In the genomic region with DNA sequence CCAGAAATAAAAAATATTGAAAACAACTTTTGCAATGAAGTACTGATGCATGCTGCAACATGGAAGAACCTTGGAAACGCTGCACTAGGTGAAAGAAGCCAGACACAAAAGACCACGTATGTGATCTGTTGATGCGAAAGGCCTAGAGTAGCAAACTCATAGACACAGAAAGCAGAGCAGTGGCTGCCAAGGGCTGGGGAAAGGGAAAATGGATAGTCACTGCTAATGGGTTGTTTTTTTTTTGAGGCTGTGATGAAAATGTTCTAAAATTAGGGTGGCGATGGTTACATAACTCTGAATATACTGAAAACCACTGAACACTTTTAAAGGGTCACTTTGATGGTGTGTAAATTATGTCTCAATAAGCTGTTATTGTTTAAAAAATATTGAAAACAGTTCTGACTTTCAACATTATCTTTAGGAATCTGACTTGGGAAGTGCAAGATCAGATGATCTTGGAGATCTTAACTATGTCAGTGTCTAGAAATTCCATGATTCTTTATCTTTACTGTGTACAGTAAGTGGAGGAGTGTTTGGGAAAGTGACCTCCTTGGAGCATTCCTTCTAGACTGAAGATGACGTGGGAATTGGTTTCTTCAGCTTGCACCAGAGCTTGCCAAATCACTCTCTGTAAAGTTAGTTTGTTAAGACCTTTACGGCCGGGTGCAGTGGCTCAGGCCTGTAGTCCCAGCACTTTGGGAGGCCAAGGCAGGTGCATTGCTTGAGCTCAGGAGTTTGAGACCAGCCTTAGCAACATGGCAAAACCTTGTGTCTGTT, we compare ENCODE assay signal across 9 cellular contexts. TPM values are rescaled to one million over a fixed set of nuclear protein-coding genes. Genes with fewer than 3 reads are reported as not detected.
DNase-seq lines count a peak whose midpoint lies in the region; ATAC-seq and TF ChIP-seq lines count a peak whose summit lies in the region.
"Had no signal": no experiment of that assay in that cellular context is flagged by ENCODE, and none has a peak within 500 bp of the region (broad histone marks: within the 10 kb centered on the region; RNA-seq: fewer than 3 reads in every experiment).

No MANE protein-coding gene starts in this region.

- no peaks in the 10 kb centered on the region for H3K9me3 ChIP-seq in fibroblast of lung (ENCODE audit: control insufficient read depth, insufficient read depth, low read depth, low read length)

- H3K4me3 ChIP-seq in AG09309 (ENCODE audit: control insufficient read depth, low read depth, low read length) (no peak overlapping the region), fibroblast of lung (replicated peaks in 1 of 4; ENCODE audit: control extremely low read depth in 1 of 4, insufficient read depth in 1 of 4, low read depth in 3 of 4, low read length in 4 of 4) (no peak overlapping the region)

- H3K27ac Mint-ChIP-seq in osteocyte (ENCODE audit: unreplicated experiment): peak overlapping the region; percentile 75

- TF ChIP-seq CTCF in AG09309 (IDR thresholded peaks at IDR 0.05; ENCODE audit: control insufficient read depth, insufficient read depth, low read depth, low read length, missing control alignments): no peak
- TF ChIP-seq CTCF in fibroblast of lung (conservative IDR thresholded peaks at IDR 0.05 in 1 of 2, IDR thresholded peaks at IDR 0.05 in 1 of 2; ENCODE audit: low read depth in 1 of 2, low read length in 2 of 2): no peak
- no peak for TF ChIP-seq CTCF in osteocyte (IDR thresholded peaks at IDR 0.05)

- H3K4me1 ChIP-seq in fibroblast of lung (ENCODE audit: control insufficient read depth, extremely low read depth, insufficient read depth, low read length): peaks cover 23% of the 10 kb centered on the region

- H3K4me2 ChIP-seq in fibroblast of lung (ENCODE audit: extremely low read depth, insufficient read depth, low read length): peak overlapping the region; percentile 70

- no peak for ATAC-seq in HG02610 (IDR thresholded peaks at IDR 0.05; ENCODE audit: unreplicated experiment)
- ATAC-seq in HG02759 (IDR thresholded peaks at IDR 0.05; ENCODE audit: unreplicated experiment): no peak
- ATAC-seq: activated naive CD4-positive, alpha-beta T cell treated with anti-CD3 and anti-CD28 coated beads, Interleukin-2, amount 50 U/mL, for 72 hours had no signal

- no peaks in the 10 kb centered on the region for H3K36me3 ChIP-seq in fibroblast of lung (ENCODE audit: control insufficient read depth, insufficient read depth, low read length)

- peaks cover 54% of the 10 kb centered on the region for H3K79me2 ChIP-seq in fibroblast of lung (ENCODE audit: control insufficient read depth, insufficient read depth, low read length)

- H2AFZ ChIP-seq in fibroblast of lung (ENCODE audit: low read length): no peak overlapping the region

- H4K20me1 ChIP-seq in fibroblast of lung (ENCODE audit: control insufficient read depth, extremely low read depth, insufficient read depth, low read length): no peaks in the 10 kb centered on the region

- no peak overlapping the region for H3K9ac ChIP-seq in fibroblast of lung (ENCODE audit: insufficient read depth, low read length)

- H3K9me3 Mint-ChIP-seq in osteocyte (ENCODE audit: unreplicated experiment): no peaks in the 10 kb centered on the region
- H3K9me3 Mint-ChIP-seq: activated naive CD4-positive, alpha-beta T cell treated with anti-CD3 and anti-CD28 coated beads, Interleukin-2, amount 50 U/mL, for 72 hours had no signal

- H3K36me3 Mint-ChIP-seq in osteocyte (ENCODE audit: unreplicated experiment): peaks cover 7% of the 10 kb centered on the region

- no peak overlapping the region for H3K4me3 Mint-ChIP-seq in osteocyte (ENCODE audit: unreplicated experiment)

- peak overlapping the region; percentile 78 for H3K27ac ChIP-seq in fibroblast of lung (ENCODE audit: insufficient read depth, low read length)

- DNase-seq in AG09309 (ENCODE audit: low read depth) (peak; percentile 98), NOMO-1 treated with DMSO at 0.1 percent for 48 hours (lab: John Stamatoyannopoulos, UW; ENCODE audit: unreplicated experiment) (peak; percentile 82), fibroblast of lung (ENCODE audit: low read depth in 2 of 2) (peak; percentile 98), osteocyte (ENCODE audit: extremely low spot score, unreplicated experiment) (no peak), NCI-H1436 (lab: John Stamatoyannopoulos, UW) (no peak), AML-193 (lab: John Stamatoyannopoulos, UW) (no peak)

- H3K27me3 ChIP-seq in fibroblast of lung (ENCODE audit: control insufficient read depth, insufficient read depth, low read length): no peaks in the 10 kb centered on the region

- H3K4me1 Mint-ChIP-seq in osteocyte (ENCODE audit: unreplicated experiment): peaks cover 34% of the 10 kb centered on the region

- H3K27me3 Mint-ChIP-seq in osteocyte (ENCODE audit: unreplicated experiment): no peaks in the 10 kb centered on the region

RNA-seq across cellular contexts. Expression of gene MLXIP, which starts 12.4 kb away (rescaled TPM):
- total RNA-seq in fibroblast of lung (12.6 and 17.0 TPM in 2 replicates), osteocyte (51.8 and 54.5 TPM in 2 replicates)
- 6.6 and 10.1 TPM in 2 replicates for polyA plus RNA-seq in fibroblast of lung
- 16.8 and 17.2 TPM in 2 replicates for polyA plus RNA-seq in fibroblast of lung (2012)
- 32.6 and 47.8 TPM in 2 replicates for polyA minus RNA-seq in fibroblast of lung (ENCODE audit: low replicate concordance)

Comparison
In these comparisons a context has a peak if more than half of its experiments do, and no peak if none do; other contexts are left out.
1. DNase-seq: peak in AG09309 (single experiment), NOMO-1 treated with DMSO at 0.1 percent for 48 hours (single experiment) and fibroblast of lung (2 of 2); none in osteocyte (single experiment), NCI-H1436 (single experiment) and AML-193 (0 of 2).